Comparison of ENCODE assay signal across 1 cellular context in the genomic region with DNA sequence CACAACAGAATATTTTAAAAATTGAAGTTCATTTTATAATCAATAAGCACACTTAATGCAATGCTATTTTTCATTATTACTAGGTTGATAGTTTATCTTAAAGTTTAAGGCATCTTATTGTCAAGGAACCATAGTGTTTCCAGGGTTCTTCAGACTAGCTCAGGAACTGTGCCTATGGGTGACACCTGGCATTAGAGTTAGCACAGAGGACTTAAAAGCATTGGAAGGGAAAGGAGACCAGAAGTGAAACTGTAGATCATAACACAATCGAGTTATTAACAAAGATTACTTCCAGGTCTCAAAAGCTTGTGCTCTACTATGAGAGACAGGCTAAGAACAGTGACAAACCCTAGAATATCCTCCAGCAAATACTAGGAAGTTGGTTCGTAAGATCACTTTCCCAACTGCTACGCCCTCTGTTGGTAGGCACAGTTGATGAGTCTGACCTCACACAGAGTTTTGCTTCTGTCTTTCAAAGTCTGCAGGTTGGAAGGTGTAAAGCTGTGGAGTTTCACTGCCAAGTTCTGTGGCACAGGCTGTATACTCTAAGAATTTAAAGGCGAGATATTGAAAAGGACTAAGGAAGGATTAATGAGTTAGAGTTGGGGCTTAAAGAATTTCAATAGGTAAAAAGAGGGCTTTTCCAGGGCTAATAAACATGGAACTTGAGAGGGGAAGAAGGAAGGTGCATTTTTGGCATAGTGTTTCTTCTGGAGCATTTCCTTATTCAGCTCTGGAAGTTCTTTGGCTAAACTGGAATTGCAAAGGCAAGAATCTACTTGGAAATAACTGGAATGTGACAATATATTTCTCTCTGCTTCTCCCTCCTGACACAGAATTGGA.
TF ChIP-seq lines count a peak whose summit lies in the region.

No MANE protein-coding gene starts in this region.

TF ChIP-seq in HepG2, 621 proteins besides CTCF, POLR2A, EP300 and RAD21 (continued from another document and continues in another):
- TF ChIP-seq, protein P1, sequence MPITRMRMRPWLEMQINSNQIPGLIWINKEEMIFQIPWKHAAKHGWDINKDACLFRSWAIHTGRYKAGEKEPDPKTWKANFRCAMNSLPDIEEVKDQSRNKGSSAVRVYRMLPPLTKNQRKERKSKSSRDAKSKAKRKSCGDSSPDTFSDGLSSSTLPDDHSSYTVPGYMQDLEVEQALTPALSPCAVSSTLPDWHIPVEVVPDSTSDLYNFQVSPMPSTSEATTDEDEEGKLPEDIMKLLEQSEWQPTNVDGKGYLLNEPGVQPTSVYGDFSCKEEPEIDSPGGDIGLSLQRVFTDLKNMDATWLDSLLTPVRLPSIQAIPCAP (CRISPR knock-in tag; IDR thresholded peaks at IDR 0.05; ENCODE audit: low read depth) = no peak
- TF ChIP-seq PHF20 (CRISPR knock-in tag; IDR thresholded peaks at IDR 0.05) (no peak), RBAK (CRISPR knock-in tag; IDR thresholded peaks at IDR 0.05) (no peak), SCMH1 (CRISPR knock-in tag; IDR thresholded peaks at IDR 0.05; ENCODE audit: borderline replicate concordance) (no peak), ZNF598 (CRISPR knock-in tag; IDR thresholded peaks at IDR 0.05; ENCODE audit: borderline replicate concordance) (no peak), EEA1 (CRISPR knock-in tag; IDR thresholded peaks at IDR 0.05; ENCODE audit: borderline replicate concordance) (no peak), POLR2AphosphoS2 (IDR thresholded peaks at IDR 0.05; ENCODE audit: low read depth, low read length) (no peak), ZNF101 (CRISPR knock-in tag; IDR thresholded peaks at IDR 0.05; ENCODE audit: borderline replicate concordance, low read depth) (no peak), GABPA (IDR thresholded peaks at IDR 0.05; ENCODE audit: low read depth, low read length) (no peak), GABPA (CRISPR knock-in tag; IDR thresholded peaks at IDR 0.05; ENCODE audit: low read depth) (peak; percentile 35), ZNF329 (CRISPR knock-in tag; IDR thresholded peaks at IDR 0.05; ENCODE audit: low read depth) (no peak), TEAD2 (CRISPR knock-in tag; IDR thresholded peaks at IDR 0.05) (no peak), MXI1 (IDR thresholded peaks at IDR 0.05; ENCODE audit: borderline replicate concordance, low read depth, low read length) (no peak), ATM (IDR thresholded peaks at IDR 0.05; ENCODE audit: borderline replicate concordance) (no peak), ADNP (CRISPR knock-in tag; IDR thresholded peaks at IDR 0.05) (no peak), KDM4B (CRISPR knock-in tag; IDR thresholded peaks at IDR 0.05) (0 out of 2 replicates have a peak, but pooled peaks have one; percentile 29), FOSL2 (CRISPR knock-in tag; IDR thresholded peaks at IDR 0.05) (peak; percentile 75), IKZF4 (CRISPR knock-in tag; IDR thresholded peaks at IDR 0.05; ENCODE audit: borderline replicate concordance, low read depth, not compliant biosample characterization) (no peak), KLF11 (CRISPR knock-in tag; IDR thresholded peaks at IDR 0.05) (no peak), ZSCAN25 (CRISPR knock-in tag; IDR thresholded peaks at IDR 0.05) (no peak), ZNF335 (CRISPR knock-in tag; IDR thresholded peaks at IDR 0.05) (no peak), HES4 (CRISPR knock-in tag; IDR thresholded peaks at IDR 0.05; ENCODE audit: borderline replicate concordance) (no peak), DR1 (CRISPR knock-in tag; IDR thresholded peaks at IDR 0.05) (no peak), ZNF589 (CRISPR knock-in tag; conservative IDR thresholded peaks at IDR 0.05) (no peak), CBFB (CRISPR knock-in tag; IDR thresholded peaks at IDR 0.05) (no peak), GATAD2A (CRISPR knock-in tag; IDR thresholded peaks at IDR 0.05) (peak; percentile 52), FOXA3 (CRISPR knock-in tag; IDR thresholded peaks at IDR 0.05) (no peak), ZNF772 (CRISPR knock-in tag; IDR thresholded peaks at IDR 0.05) (no peak), ZNF749 (CRISPR knock-in tag; IDR thresholded peaks at IDR 0.05; ENCODE audit: borderline replicate concordance) (no peak), ZNF317 (CRISPR knock-in tag; IDR thresholded peaks at IDR 0.05) (no peak), ZSCAN20 (CRISPR knock-in tag; IDR thresholded peaks at IDR 0.05; ENCODE audit: borderline replicate concordance) (no peak), ZNF766 (CRISPR knock-in tag; IDR thresholded peaks at IDR 0.05; ENCODE audit: borderline replicate concordance) (no peak), ZC3H13 (CRISPR knock-in tag; IDR thresholded peaks at IDR 0.05) (no peak), NR2F6 (IDR thresholded peaks at IDR 0.05) (no peak; the same call in 1 of the 2 replicates), NR2F6 (CRISPR knock-in tag; IDR thresholded peaks at IDR 0.05) (peak; percentile 18; the same call in 1 of the 2 replicates), ZNF331 (CRISPR knock-in tag; IDR thresholded peaks at IDR 0.05) (0 out of 2 replicates have a peak, but pooled peaks have one; percentile 36), ZNF616 (CRISPR knock-in tag; IDR thresholded peaks at IDR 0.05; ENCODE audit: low read depth) (no peak), ZNF260 (CRISPR knock-in tag; IDR thresholded peaks at IDR 0.05; ENCODE audit: borderline replicate concordance, low read depth) (no peak), SP140L (CRISPR knock-in tag; IDR thresholded peaks at IDR 0.05; ENCODE audit: borderline replicate concordance) (no peak), TMF1 (CRISPR knock-in tag; IDR thresholded peaks at IDR 0.05; ENCODE audit: low read depth) (no peak), SAFB2 (CRISPR knock-in tag; IDR thresholded peaks at IDR 0.05; ENCODE audit: borderline replicate concordance, low read depth) (no peak), ZNF652 (CRISPR knock-in tag; IDR thresholded peaks at IDR 0.05; ENCODE audit: borderline replicate concordance, low read depth) (peak; percentile 54; the same call in 1 of the 2 replicates), MIER3 (CRISPR knock-in tag; IDR thresholded peaks at IDR 0.05; ENCODE audit: borderline replicate concordance) (0 out of 2 replicates have a peak, but pooled peaks have one; percentile 35), STAT5B (CRISPR knock-in tag; IDR thresholded peaks at IDR 0.05) (no peak), ZNF614 (CRISPR knock-in tag; IDR thresholded peaks at IDR 0.05; ENCODE audit: borderline replicate concordance) (no peak), ZBTB38 (CRISPR knock-in tag; IDR thresholded peaks at IDR 0.05) (no peak)
- TF ChIP-seq, protein P2, sequence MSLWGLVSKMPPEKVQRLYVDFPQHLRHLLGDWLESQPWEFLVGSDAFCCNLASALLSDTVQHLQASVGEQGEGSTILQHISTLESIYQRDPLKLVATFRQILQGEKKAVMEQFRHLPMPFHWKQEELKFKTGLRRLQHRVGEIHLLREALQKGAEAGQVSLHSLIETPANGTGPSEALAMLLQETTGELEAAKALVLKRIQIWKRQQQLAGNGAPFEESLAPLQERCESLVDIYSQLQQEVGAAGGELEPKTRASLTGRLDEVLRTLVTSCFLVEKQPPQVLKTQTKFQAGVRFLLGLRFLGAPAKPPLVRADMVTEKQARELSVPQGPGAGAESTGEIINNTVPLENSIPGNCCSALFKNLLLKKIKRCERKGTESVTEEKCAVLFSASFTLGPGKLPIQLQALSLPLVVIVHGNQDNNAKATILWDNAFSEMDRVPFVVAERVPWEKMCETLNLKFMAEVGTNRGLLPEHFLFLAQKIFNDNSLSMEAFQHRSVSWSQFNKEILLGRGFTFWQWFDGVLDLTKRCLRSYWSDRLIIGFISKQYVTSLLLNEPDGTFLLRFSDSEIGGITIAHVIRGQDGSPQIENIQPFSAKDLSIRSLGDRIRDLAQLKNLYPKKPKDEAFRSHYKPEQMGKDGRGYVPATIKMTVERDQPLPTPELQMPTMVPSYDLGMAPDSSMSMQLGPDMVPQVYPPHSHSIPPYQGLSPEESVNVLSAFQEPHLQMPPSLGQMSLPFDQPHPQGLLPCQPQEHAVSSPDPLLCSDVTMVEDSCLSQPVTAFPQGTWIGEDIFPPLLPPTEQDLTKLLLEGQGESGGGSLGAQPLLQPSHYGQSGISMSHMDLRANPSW (CRISPR knock-in tag; IDR thresholded peaks at IDR 0.05; ENCODE audit: borderline replicate concordance) = 0 out of 2 replicates have a peak, but pooled peaks have one; percentile 52
- TF ChIP-seq, protein P3, sequence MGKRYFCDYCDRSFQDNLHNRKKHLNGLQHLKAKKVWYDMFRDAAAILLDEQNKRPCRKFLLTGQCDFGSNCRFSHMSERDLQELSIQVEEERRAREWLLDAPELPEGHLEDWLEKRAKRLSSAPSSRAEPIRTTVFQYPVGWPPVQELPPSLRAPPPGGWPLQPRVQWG (CRISPR knock-in tag; IDR thresholded peaks at IDR 0.05; ENCODE audit: borderline replicate concordance, low read depth) = no peak
- TF ChIP-seq, protein P4, sequence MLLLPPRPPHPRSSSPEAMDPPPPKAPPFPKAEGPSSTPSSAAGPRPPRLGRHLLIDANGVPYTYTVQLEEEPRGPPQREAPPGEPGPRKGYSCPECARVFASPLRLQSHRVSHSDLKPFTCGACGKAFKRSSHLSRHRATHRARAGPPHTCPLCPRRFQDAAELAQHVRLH (CRISPR knock-in tag; IDR thresholded peaks at IDR 0.05; ENCODE audit: borderline replicate concordance, low read depth) = 0 out of 2 replicates have a peak, but pooled peaks have one; percentile 44
- TF ChIP-seq, protein P5, sequence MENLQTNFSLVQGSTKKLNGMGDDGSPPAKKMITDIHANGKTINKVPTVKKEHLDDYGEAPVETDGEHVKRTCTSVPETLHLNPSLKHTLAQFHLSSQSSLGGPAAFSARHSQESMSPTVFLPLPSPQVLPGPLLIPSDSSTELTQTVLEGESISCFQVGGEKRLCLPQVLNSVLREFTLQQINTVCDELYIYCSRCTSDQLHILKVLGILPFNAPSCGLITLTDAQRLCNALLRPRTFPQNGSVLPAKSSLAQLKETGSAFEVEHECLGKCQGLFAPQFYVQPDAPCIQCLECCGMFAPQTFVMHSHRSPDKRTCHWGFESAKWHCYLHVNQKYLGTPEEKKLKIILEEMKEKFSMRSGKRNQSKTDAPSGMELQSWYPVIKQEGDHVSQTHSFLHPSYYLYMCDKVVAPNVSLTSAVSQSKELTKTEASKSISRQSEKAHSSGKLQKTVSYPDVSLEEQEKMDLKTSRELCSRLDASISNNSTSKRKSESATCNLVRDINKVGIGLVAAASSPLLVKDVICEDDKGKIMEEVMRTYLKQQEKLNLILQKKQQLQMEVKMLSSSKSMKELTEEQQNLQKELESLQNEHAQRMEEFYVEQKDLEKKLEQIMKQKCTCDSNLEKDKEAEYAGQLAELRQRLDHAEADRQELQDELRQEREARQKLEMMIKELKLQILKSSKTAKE (CRISPR knock-in tag; IDR thresholded peaks at IDR 0.05; ENCODE audit: borderline replicate concordance) = no peak
- TF ChIP-seq, protein P6, sequence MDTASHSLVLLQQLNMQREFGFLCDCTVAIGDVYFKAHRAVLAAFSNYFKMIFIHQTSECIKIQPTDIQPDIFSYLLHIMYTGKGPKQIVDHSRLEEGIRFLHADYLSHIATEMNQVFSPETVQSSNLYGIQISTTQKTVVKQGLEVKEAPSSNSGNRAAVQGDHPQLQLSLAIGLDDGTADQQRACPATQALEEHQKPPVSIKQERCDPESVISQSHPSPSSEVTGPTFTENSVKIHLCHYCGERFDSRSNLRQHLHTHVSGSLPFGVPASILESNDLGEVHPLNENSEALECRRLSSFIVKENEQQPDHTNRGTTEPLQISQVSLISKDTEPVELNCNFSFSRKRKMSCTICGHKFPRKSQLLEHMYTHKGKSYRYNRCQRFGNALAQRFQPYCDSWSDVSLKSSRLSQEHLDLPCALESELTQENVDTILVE (CRISPR knock-in tag; IDR thresholded peaks at IDR 0.05) = no peak; the same call in 1 of the 2 replicates
- TF ChIP-seq, protein P7, sequence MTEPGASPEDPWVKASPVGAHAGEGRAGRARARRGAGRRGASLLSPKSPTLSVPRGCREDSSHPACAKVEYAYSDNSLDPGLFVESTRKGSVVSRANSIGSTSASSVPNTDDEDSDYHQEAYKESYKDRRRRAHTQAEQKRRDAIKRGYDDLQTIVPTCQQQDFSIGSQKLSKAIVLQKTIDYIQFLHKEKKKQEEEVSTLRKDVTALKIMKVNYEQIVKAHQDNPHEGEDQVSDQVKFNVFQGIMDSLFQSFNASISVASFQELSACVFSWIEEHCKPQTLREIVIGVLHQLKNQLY (CRISPR knock-in tag; IDR thresholded peaks at IDR 0.05) = no peak
- TF ChIP-seq, protein P8, sequence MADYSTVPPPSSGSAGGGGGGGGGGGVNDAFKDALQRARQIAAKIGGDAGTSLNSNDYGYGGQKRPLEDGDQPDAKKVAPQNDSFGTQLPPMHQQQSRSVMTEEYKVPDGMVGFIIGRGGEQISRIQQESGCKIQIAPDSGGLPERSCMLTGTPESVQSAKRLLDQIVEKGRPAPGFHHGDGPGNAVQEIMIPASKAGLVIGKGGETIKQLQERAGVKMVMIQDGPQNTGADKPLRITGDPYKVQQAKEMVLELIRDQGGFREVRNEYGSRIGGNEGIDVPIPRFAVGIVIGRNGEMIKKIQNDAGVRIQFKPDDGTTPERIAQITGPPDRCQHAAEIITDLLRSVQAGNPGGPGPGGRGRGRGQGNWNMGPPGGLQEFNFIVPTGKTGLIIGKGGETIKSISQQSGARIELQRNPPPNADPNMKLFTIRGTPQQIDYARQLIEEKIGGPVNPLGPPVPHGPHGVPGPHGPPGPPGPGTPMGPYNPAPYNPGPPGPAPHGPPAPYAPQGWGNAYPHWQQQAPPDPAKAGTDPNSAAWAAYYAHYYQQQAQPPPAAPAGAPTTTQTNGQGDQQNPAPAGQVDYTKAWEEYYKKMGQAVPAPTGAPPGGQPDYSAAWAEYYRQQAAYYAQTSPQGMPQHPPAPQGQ (CRISPR knock-in tag; IDR thresholded peaks at IDR 0.05; ENCODE audit: borderline replicate concordance) = no peak
- TF ChIP-seq, protein P9, sequence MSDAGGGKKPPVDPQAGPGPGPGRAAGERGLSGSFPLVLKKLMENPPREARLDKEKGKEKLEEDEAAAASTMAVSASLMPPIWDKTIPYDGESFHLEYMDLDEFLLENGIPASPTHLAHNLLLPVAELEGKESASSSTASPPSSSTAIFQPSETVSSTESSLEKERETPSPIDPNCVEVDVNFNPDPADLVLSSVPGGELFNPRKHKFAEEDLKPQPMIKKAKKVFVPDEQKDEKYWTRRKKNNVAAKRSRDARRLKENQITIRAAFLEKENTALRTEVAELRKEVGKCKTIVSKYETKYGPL (CRISPR knock-in tag; IDR thresholded peaks at IDR 0.05) = no peak
- TF ChIP-seq, protein P10, sequence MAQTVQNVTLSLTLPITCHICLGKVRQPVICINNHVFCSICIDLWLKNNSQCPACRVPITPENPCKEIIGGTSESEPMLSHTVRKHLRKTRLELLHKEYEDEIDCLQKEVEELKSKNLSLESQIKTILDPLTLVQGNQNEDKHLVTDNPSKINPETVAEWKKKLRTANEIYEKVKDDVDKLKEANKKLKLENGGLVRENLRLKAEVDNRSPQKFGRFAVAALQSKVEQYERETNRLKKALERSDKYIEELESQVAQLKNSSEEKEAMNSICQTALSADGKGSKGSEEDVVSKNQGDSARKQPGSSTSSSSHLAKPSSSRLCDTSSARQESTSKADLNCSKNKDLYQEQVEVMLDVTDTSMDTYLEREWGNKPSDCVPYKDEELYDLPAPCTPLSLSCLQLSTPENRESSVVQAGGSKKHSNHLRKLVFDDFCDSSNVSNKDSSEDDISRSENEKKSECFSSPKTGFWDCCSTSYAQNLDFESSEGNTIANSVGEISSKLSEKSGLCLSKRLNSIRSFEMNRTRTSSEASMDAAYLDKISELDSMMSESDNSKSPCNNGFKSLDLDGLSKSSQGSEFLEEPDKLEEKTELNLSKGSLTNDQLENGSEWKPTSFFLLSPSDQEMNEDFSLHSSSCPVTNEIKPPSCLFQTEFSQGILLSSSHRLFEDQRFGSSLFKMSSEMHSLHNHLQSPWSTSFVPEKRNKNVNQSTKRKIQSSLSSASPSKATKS (CRISPR knock-in tag; IDR thresholded peaks at IDR 0.05) = no peak
